ENCODE assay signal across 8 cellular contexts in genomic region chr3:23203651-23204111, GRCh38. TPM values are rescaled to one million over a fixed set of nuclear protein-coding genes. Genes with fewer than 3 reads are reported as not detected.
DNase-seq lines count a peak whose midpoint lies in the region; ATAC-seq and TF ChIP-seq lines count a peak whose summit lies in the region.

No MANE protein-coding gene starts in this region.

- no peak for TF ChIP-seq POLR2A in gastrocnemius medialis (IDR thresholded peaks at IDR 0.05)

- no peaks in the 10 kb centered on the region; the same call in 1 of the 2 replicates for H4K20me1 ChIP-seq in DOHH2 (ENCODE audit: control insufficient read depth, insufficient read depth, low read depth, low read length)
- H4K20me1 ChIP-seq in H9 (ENCODE audit: control insufficient read depth, insufficient read depth, insufficient read length) = no peaks in the 10 kb centered on the region

- no peaks in the 10 kb centered on the region for H3K36me3 Mint-ChIP-seq in H9 (ENCODE audit: insufficient read depth in 1 of 3, low read depth in 3 of 3)

- H3K4me1 ChIP-seq in DOHH2 (ENCODE audit: control insufficient read depth, low read length) (peaks cover 15% of the 10 kb centered on the region), H9 (ENCODE audit: insufficient read depth, low read length) (no peaks in the 10 kb centered on the region), iPS-15b (ENCODE audit: control insufficient read depth, insufficient read depth, low read length) (peaks cover 11% of the 10 kb centered on the region), gastrocnemius medialis (peaks cover 43 to 50% of the 10 kb centered on the region in 2 donors)

- no peak overlapping the region for H2BK20ac ChIP-seq in H9 (ENCODE audit: low read depth, low read length, poor library complexity, severe bottlenecking)

- no peak overlapping the region for H2BK5ac ChIP-seq in H9 (ENCODE audit: insufficient read length, low read length)

- no peak overlapping the region for H4K5ac ChIP-seq in H9 (ENCODE audit: insufficient read length, low read depth, low read length)

- no peak overlapping the region for H4K8ac ChIP-seq in H9 (replicated peaks; ENCODE audit: insufficient read length, low read depth, low read length)

- H3K27ac ChIP-seq in DOHH2 (ENCODE audit: low read depth, low read length) (no peak overlapping the region), H9 (ENCODE audit: insufficient read length, low read depth, low read length) (no peak overlapping the region), gastrocnemius medialis (peak overlapping the region; percentile 90 to 95 (median 92))

- no peak overlapping the region for H2AK5ac ChIP-seq in H9 (ENCODE audit: insufficient read length, low read length)

- H3K4me1 Mint-ChIP-seq in H9 = peaks cover 31 to 44% of the 10 kb centered on the region in 2 experiments

- H3K9me3 Mint-ChIP-seq in H9 = no peaks in the 10 kb centered on the region; a peak in 1 of 5 replicates

- H3K9ac ChIP-seq in H9 (ENCODE audit: extremely low read depth, insufficient read length, low read length) (peak overlapping the region; percentile 76), iPS-15b (ENCODE audit: low read depth, low read length) (peak overlapping the region; percentile 79)

- H3K4ac ChIP-seq in H9 (ENCODE audit: low read depth, low read length) = no peak overlapping the region

- WGBS in H9 (ENCODE audit: extremely low coverage, insufficient read length, low lambda C conversion rate) = no CpG with 5 or more reads among the region's 17 CpGs

- H3K36me3 ChIP-seq in DOHH2 (ENCODE audit: control insufficient read depth, low read length) (peaks cover 2% of the 10 kb centered on the region; the same call in 1 of the 2 replicates), iPS-15b (ENCODE audit: control insufficient read depth, insufficient read depth, low read length) (no peaks in the 10 kb centered on the region), gastrocnemius medialis (no peaks in the 10 kb centered on the region)

- peaks cover 49% of the 10 kb centered on the region for H3K79me2 ChIP-seq in DOHH2 (ENCODE audit: control insufficient read depth, low read length)
- H3K79me2 ChIP-seq in H9 (ENCODE audit: insufficient read depth, low read length) = no peaks in the 10 kb centered on the region

- in situ Hi-C loops in astrocyte of the spinal cord (cut with HindIII; ENCODE audit: low sequenced_read_pairs) (no loop called here), gastrocnemius medialis (cut with MboI; ENCODE audit: low sequenced_read_pairs in 4 of 4) (no loop called here)

- H3K27me3 Mint-ChIP-seq in H9 (ENCODE audit: low read depth) = peaks cover 27% of the 10 kb centered on the region

- H3K4me3 Mint-ChIP-seq in H9 = peak overlapping the region; percentile 93 to 98

- H2BK15ac ChIP-seq in H9 (ENCODE audit: low read depth, low read length) = no peak overlapping the region

- H4K91ac ChIP-seq in H9 (ENCODE audit: insufficient read length, low read depth, low read length) = no peak overlapping the region

- peaks cover 19% of the 10 kb centered on the region for H3K23me2 ChIP-seq in H9 (ENCODE audit: insufficient read length, low read depth, low read length, poor library complexity, severe bottlenecking)

- DNase-seq in H9 = peak; percentile 35
- peak; percentile 28 for DNase-seq in NCI-H69 (lab: John Stamatoyannopoulos, UW)
- no peak for DNase-seq in astrocyte of the spinal cord (ENCODE audit: low read depth, low spot score)
- peak; percentile 25 to 46 for DNase-seq in gastrocnemius medialis
- DNase-seq in GM19240 (ENCODE audit: insufficient read length, low spot score) = no peak

- no peak overlapping the region for H3K56ac ChIP-seq in H9 (ENCODE audit: insufficient read length, low read depth, low read length)

- H3K9me2 ChIP-seq in DOHH2 (replicated peaks; ENCODE audit: control insufficient read depth, low read length) = no peaks in the 10 kb centered on the region

- H3K4me3 ChIP-seq in DOHH2 (ENCODE audit: low read length) = peak overlapping the region; percentile 97
- peak overlapping the region; percentile 89 for H3K4me3 ChIP-seq in astrocyte of the spinal cord (ENCODE audit: low read depth, low read length)
- peak overlapping the region; percentile 83 for H3K4me3 ChIP-seq in iPS-15b (ENCODE audit: low read depth, low read length)
- peak overlapping the region; percentile 67 to 80 (median 72) for H3K4me3 ChIP-seq in gastrocnemius medialis

- ATAC-seq in gastrocnemius medialis (peak; percentile 34 to 62), HG03439 (IDR thresholded peaks at IDR 0.05; ENCODE audit: unreplicated experiment) (no peak)

- H3K4me2 ChIP-seq in DOHH2 (ENCODE audit: low read length) (peak overlapping the region; percentile 86), H9 (ENCODE audit: insufficient read depth, insufficient read length, low read length) (peak overlapping the region; percentile 92)

- peak overlapping the region; percentile 95 for H3K14ac ChIP-seq in H9 (ENCODE audit: insufficient read depth, low read length)

- H3K9me3 ChIP-seq in DOHH2 (ENCODE audit: control insufficient read depth, insufficient read depth, low read length) (no peaks in the 10 kb centered on the region), H9 (ENCODE audit: control insufficient read depth, low read depth, low read length) (no peaks in the 10 kb centered on the region), iPS-15b (ENCODE audit: control insufficient read depth, insufficient read depth, low read length) (no peaks in the 10 kb centered on the region), gastrocnemius medialis (no peaks in the 10 kb centered on the region)

- peak overlapping the region; percentile 91 for H2AFZ ChIP-seq in H9 (ENCODE audit: low read length)

- peaks cover 2% of the 10 kb centered on the region for H3K79me1 ChIP-seq in H9 (ENCODE audit: insufficient read depth, low read depth, low read length, poor library complexity, severe bottlenecking)

- H3K23ac ChIP-seq in H9 (ENCODE audit: insufficient read length, low read depth, low read length) = no peak overlapping the region

- no peak for TF ChIP-seq CTCF in DOHH2 (IDR thresholded peaks at IDR 0.05; ENCODE audit: low read depth, low read length, poor library complexity, severe bottlenecking)
- TF ChIP-seq CTCF in H9 (conservative IDR thresholded peaks at IDR 0.05) = no peak
- no peak for TF ChIP-seq CTCF in astrocyte of the spinal cord (IDR thresholded peaks at IDR 0.05; ENCODE audit: low read depth, low read length)
- no peak for TF ChIP-seq CTCF in gastrocnemius medialis (IDR thresholded peaks at IDR 0.05 in 4 of 5, conservative IDR thresholded peaks at IDR 0.05 in 1 of 5)

- no peak overlapping the region for H2BK120ac ChIP-seq in H9 (ENCODE audit: low read depth, low read length, poor library complexity, severe bottlenecking)

- intact Hi-C loops in gastrocnemius medialis (cut with DNase I; ENCODE audit: low total_unique reads) = loop anchor here (2.0 to 10.0 kb wide), 3 partner anchors 99 to 603 kb away; no protein-coding TSS in a partner anchor

- H2BK12ac ChIP-seq in H9 (ENCODE audit: insufficient read length, low read depth, low read length) = no peak overlapping the region

- H3T11ph ChIP-seq in H9 (ENCODE audit: low read length) = no peak overlapping the region

- H3K18ac ChIP-seq in H9 (ENCODE audit: insufficient read length, low read depth, low read length) = peak overlapping the region; percentile 51

- H3F3A ChIP-seq in DOHH2 (ENCODE audit: control insufficient read depth, insufficient read depth) = peaks cover 16% of the 10 kb centered on the region

- H3K27me3 ChIP-seq in DOHH2 (ENCODE audit: control insufficient read depth, low read length) (peaks cover 40% of the 10 kb centered on the region), H9 (ENCODE audit: insufficient read depth, low read length) (no peaks in the 10 kb centered on the region; the same call in 1 of the 2 replicates), iPS-15b (ENCODE audit: control insufficient read depth, insufficient read depth, low read length) (peaks cover 27% of the 10 kb centered on the region), gastrocnemius medialis (no peaks in the 10 kb centered on the region)

- peak overlapping the region; percentile 58 to 98 (median 91); a peak in 6 of 7 replicates for H3K27ac Mint-ChIP-seq in H9

RNA-seq across cellular contexts. Expression of gene UBE2E2, which starts 0.6 kb away (rescaled TPM):
- 38.6 TPM in 2 replicates for total RNA-seq in H9 (2021)
- 10 to 100 TPM in 3 of 4 donors, 1 to 10 TPM in 1; 7.9 to 44.7 (median 26.6) TPM for total RNA-seq in gastrocnemius medialis

Comparison
In these comparisons a context has a peak if more than half of its experiments do, and no peak if none do; other contexts are left out.
1. H3K27ac ChIP-seq: peak in gastrocnemius medialis (4 of 4); none in DOHH2 (single experiment) and H9 (single experiment).
2. DNase-seq: peak in H9 (single experiment), NCI-H69 (single experiment) and gastrocnemius medialis (2 of 2); none in astrocyte of the spinal cord (single experiment) and GM19240 (single experiment).
3. Peak in every context shown above with its lines, with median percentiles within 50 percentile points of each other: H3K4me3 ChIP-seq.